Comparison of ENCODE assay signal across 12 cellular contexts in the genomic region with DNA sequence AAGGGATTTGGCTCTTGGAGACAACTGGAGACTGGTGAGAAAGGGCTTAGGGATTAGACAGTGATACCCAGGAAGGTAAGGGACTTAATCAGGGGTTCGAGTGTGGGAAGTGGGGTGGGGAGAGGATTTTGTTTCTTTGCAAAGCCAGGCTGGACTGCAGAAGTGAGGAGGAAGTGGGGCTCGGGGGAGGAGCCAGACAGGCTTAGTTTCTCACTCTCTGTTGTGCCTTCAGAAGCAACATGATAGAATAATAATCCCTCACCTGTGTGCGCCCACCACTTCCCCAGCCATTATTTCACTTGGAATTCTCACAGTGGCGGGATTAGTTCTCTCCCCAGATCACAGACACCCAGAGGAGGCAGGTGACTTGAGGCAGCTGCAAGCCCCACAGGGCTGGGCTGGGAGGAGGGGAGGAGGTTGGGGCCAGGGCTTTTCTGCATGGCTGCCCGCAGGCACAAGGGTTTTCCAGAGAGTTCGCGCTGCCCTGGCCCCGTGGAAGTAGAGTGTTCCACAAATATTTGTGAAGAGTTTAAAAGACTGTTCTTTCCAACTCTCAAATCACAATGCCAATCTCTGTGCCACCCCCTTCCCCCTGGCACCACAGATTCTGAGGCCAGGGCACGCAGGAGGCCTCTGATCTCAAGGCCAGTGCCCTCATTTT. TPM values are rescaled to one million over a fixed set of nuclear protein-coding genes. Genes with fewer than 3 reads are reported as not detected.
DNase-seq lines count a peak whose midpoint lies in the region; ATAC-seq, FAIRE-seq and TF ChIP-seq lines count a peak whose summit lies in the region.
"Had no signal": no experiment of that assay in that cellular context is flagged by ENCODE, and none has a peak within 500 bp of the region (broad histone marks: within the 10 kb centered on the region; RNA-seq: fewer than 3 reads in every experiment).

No MANE protein-coding gene starts in this region.

- H3K27me3 Mint-ChIP-seq in MCF 10A (ENCODE audit: insufficient read depth, unreplicated experiment) (no peaks in the 10 kb centered on the region), endothelial cell (ENCODE audit: unreplicated experiment) (peaks cover 12% of the 10 kb centered on the region)

- peaks cover 9% of the 10 kb centered on the region for H3K4me1 ChIP-seq in mammary epithelial cell (ENCODE audit: insufficient read depth, low read length)
- peaks cover 11 to 12% of the 10 kb centered on the region in 2 donors for H3K4me1 ChIP-seq in kidney (ENCODE audit: control insufficient read depth in 1 of 2, insufficient read depth in 1 of 2, low read depth in 1 of 2, low read length in 2 of 2)

- BruUV-seq in mammary epithelial cell (replicated peaks; lab: Mats Ljungman, UMichigan) = no TSS peak
- no TSS peak for BruUV-seq in MCF 10A (replicated peaks; lab: Mats Ljungman, UMichigan)

- intact Hi-C loops in mammary epithelial cell (cut with micrococcal nuclease) = no loop called here
- intact Hi-C loops in MCF 10A (cut with micrococcal nuclease) = no loop called here
- intact Hi-C loops in kidney (cut with DNase I) = no loop called here
- intact Hi-C loops in cardiac septum (cut with DNase I) = loop anchor here (5.0 kb wide), 1 partner anchor 90 kb away; no protein-coding TSS in a partner anchor

- no peak for ATAC-seq in esophagus mucosa
- no peak for ATAC-seq in GM19395 (IDR thresholded peaks at IDR 0.05; ENCODE audit: unreplicated experiment)
- ATAC-seq: body of pancreas had no signal

- no peaks in the 10 kb centered on the region for H3K27me3 ChIP-seq in mammary epithelial cell (ENCODE audit: insufficient read depth, low read length)
- H3K27me3 ChIP-seq: body of pancreas had no signal

- CTCF ChIA-PET in mammary epithelial cell (lab: Charles Lee; ENCODE audit: low non-redundant PET) (no interaction called here), MCF 10A (lab: Yijun Ruan, JAX) (interaction anchor here (0.9 to 6.3 kb wide), 11 partner anchors 12 to 363 kb away, joined by 3 to 83 read pairs (median 13); partner anchors contain the start of genes CASTOR1 and MTFP1)

- H3K27ac ChIP-seq in mammary epithelial cell (ENCODE audit: insufficient read depth, low read depth, low read length) (no peak overlapping the region), kidney (ENCODE audit: low read depth in 2 of 2, low read length in 2 of 2) (peak overlapping the region; percentile 56 to 78)
- H3K27ac ChIP-seq: body of pancreas, esophagus squamous epithelium had no signal

- WGBS in mammary epithelial cell (ENCODE audit: low coverage, missing lambda C conversion rate) = 53% methylated on average over 7 of the region's 9 CpGs

- no peaks in the 10 kb centered on the region for H3K9me3 Mint-ChIP-seq in MCF 10A (ENCODE audit: unreplicated experiment)
- no peaks in the 10 kb centered on the region for H3K9me3 Mint-ChIP-seq in endothelial cell (ENCODE audit: unreplicated experiment)
- H3K9me3 Mint-ChIP-seq: CD8-positive, alpha-beta memory T cell had no signal

- DNase-seq in mammary epithelial cell (no peak), MCF 10A (ENCODE audit: unreplicated experiment) (no peak), NCI-H82 treated with DMSO at 0.1 percent for 48 hours (lab: John Stamatoyannopoulos, UW; ENCODE audit: unreplicated experiment) (peak; percentile 92), kidney (peak; percentile 82), cardiac septum (ENCODE audit: low spot score) (no peak), endothelial cell (ENCODE audit: low spot score) (no peak)
- DNase-seq: body of pancreas, esophagus squamous epithelium, trophoblast cell had no signal

- dilution Hi-C loops in mammary epithelial cell (cut with HindIII; ENCODE audit: low sequenced_read_pairs) = loop anchor here (5.0 kb wide), 2 partner anchors 35 to 105 kb away; partner anchors contain the start of genes CASTOR1 and MTFP1

- H3K36me3 Mint-ChIP-seq in MCF 10A (ENCODE audit: insufficient read depth, unreplicated experiment) (no peaks in the 10 kb centered on the region), endothelial cell (ENCODE audit: low read depth, unreplicated experiment) (no peaks in the 10 kb centered on the region)
- H3K36me3 Mint-ChIP-seq: CD8-positive, alpha-beta memory T cell had no signal

- H3K27ac Mint-ChIP-seq in MCF 10A (ENCODE audit: low read depth, unreplicated experiment) = no peak overlapping the region
- H3K27ac Mint-ChIP-seq in endothelial cell (ENCODE audit: unreplicated experiment) = no peak overlapping the region

- H4K20me1 ChIP-seq in mammary epithelial cell (ENCODE audit: insufficient read depth, low read length) = no peaks in the 10 kb centered on the region

- no peak for FAIRE-seq in kidney (lab: Jason Lieb, UNC)

- H3K79me2 ChIP-seq in mammary epithelial cell (ENCODE audit: insufficient read depth, low read length) = peaks cover 23% of the 10 kb centered on the region

- H3K36me3 ChIP-seq in mammary epithelial cell (ENCODE audit: insufficient read depth, low read length) = no peaks in the 10 kb centered on the region
- H3K36me3 ChIP-seq in kidney (ENCODE audit: control insufficient read depth in 1 of 2, insufficient read depth in 2 of 2, low read length in 2 of 2) = no peaks in the 10 kb centered on the region
- H3K36me3 ChIP-seq: esophagus squamous epithelium had no signal

- peak overlapping the region; percentile 12 for H2AFZ ChIP-seq in mammary epithelial cell (ENCODE audit: low read depth, low read length)

- peaks cover 1% of the 10 kb centered on the region for H3K4me1 Mint-ChIP-seq in MCF 10A (ENCODE audit: insufficient read depth, unreplicated experiment)
- peaks cover 11% of the 10 kb centered on the region for H3K4me1 Mint-ChIP-seq in endothelial cell (ENCODE audit: unreplicated experiment)

- in situ Hi-C loops in mammary epithelial cell (cut with MboI; ENCODE audit: low sequenced_read_pairs in 2 of 2) = loop anchor here (5.0 to 25.0 kb wide), 4 partner anchors 35 to 280 kb away; partner anchors contain the start of genes CASTOR1 (in 1 of the 2), MTFP1 (in 1 of the 2) and SEC14L3 (in 1 of the 2)

- H3K4me2 ChIP-seq in mammary epithelial cell (ENCODE audit: insufficient read depth, low read depth, low read length) = no peak overlapping the region

- POLR2A ChIA-PET in MCF 10A (lab: Yijun Ruan, JAX) = interaction anchor here (0.6 to 16.9 kb wide), 3 partner anchors 19 to 955 kb away, joined by 4 to 532 read pairs (median 13); partner anchors contain the start of gene MTFP1

- TF ChIP-seq CTCF in mammary epithelial cell (conservative IDR thresholded peaks at IDR 0.05 in 1 of 2, IDR thresholded peaks at IDR 0.05 in 1 of 2; ENCODE audit: extremely low read depth in 1 of 2, insufficient read depth in 1 of 2, low read depth in 1 of 2, low read length in 2 of 2) (no peak), MCF 10A (IDR thresholded peaks at IDR 0.05; ENCODE audit: unreplicated experiment) (no peak), kidney (IDR thresholded peaks at IDR 0.05; ENCODE audit: borderline replicate concordance, extremely low read depth, insufficient read depth) (no peak), endothelial cell (IDR thresholded peaks at IDR 0.05; ENCODE audit: unreplicated experiment) (no peak)

- H3K9ac ChIP-seq in mammary epithelial cell (ENCODE audit: insufficient read depth, low read length) (no peak overlapping the region), kidney (ENCODE audit: low read length in 2 of 2) (peak overlapping the region in 1 of 2 donors; percentile 23)

- no peak overlapping the region for H3K4me3 ChIP-seq in mammary epithelial cell (replicated peaks in 1 of 3; ENCODE audit: insufficient read depth in 1 of 3, low read depth in 2 of 3, low read length in 3 of 3)
- H3K4me3 ChIP-seq in kidney (ENCODE audit: low read length in 2 of 2) = no peak overlapping the region
- H3K4me3 ChIP-seq: body of pancreas, esophagus squamous epithelium had no signal

- H3K9me3 ChIP-seq in mammary epithelial cell (replicated peaks; ENCODE audit: insufficient read depth, low read length) (no peaks in the 10 kb centered on the region), kidney (ENCODE audit: control insufficient read depth in 1 of 2, low read length in 2 of 2) (no peaks in the 10 kb centered on the region)
- H3K9me3 ChIP-seq: body of pancreas, esophagus squamous epithelium had no signal

- no peak overlapping the region for H3K4me3 Mint-ChIP-seq in MCF 10A (ENCODE audit: unreplicated experiment)
- no peak overlapping the region for H3K4me3 Mint-ChIP-seq in endothelial cell (ENCODE audit: unreplicated experiment)
- H3K4me3 Mint-ChIP-seq: CD8-positive, alpha-beta memory T cell had no signal

RNA-seq across cellular contexts. Expression of gene SEC14L2, which starts 4.0 kb away (rescaled TPM):
- total RNA-seq in mammary epithelial cell = 100 to 1,000 TPM; 171 to 266 TPM
- 168 TPM for polyA plus RNA-seq in mammary epithelial cell
- polyA minus RNA-seq in mammary epithelial cell = 208 TPM
- total RNA-seq in MCF 10A (2022) = 20.0 and 29.1 TPM in 2 replicates
- total RNA-seq in kidney = 13.5 TPM
- polyA plus RNA-seq in kidney (ENCODE audit: insufficient read depth, low read depth, low replicate concordance) = 17.3 TPM
- 19.9 TPM for total RNA-seq in esophagus mucosa
- total RNA-seq in cardiac septum = 1.3 TPM
- 3.9 TPM for total RNA-seq in endothelial cell (ENCODE audit: unreplicated experiment)

RNA-seq across cellular contexts. Expression of gene RNF215, which starts 5.6 kb away (rescaled TPM):
- total RNA-seq in mammary epithelial cell = 10 to 100 TPM; 21.6 to 22.0 TPM
- polyA plus RNA-seq in mammary epithelial cell = 5.0 TPM
- polyA minus RNA-seq in mammary epithelial cell = 46.1 TPM
- total RNA-seq in MCF 10A (2022) = 18.4 and 19.6 TPM in 2 replicates
- total RNA-seq in kidney = 19.7 TPM
- polyA plus RNA-seq in kidney (ENCODE audit: insufficient read depth, low read depth, low replicate concordance) = 15.9 TPM
- 4.8 TPM for total RNA-seq in esophagus mucosa
- 10.5 TPM for total RNA-seq in cardiac septum
- total RNA-seq in endothelial cell (ENCODE audit: unreplicated experiment) = 39.1 TPM

RNA-seq across cellular contexts. Expression of gene MTFP1, which starts 32.8 kb away (rescaled TPM):
- 1 to 10 TPM; 1.5 to 6.9 TPM for total RNA-seq in mammary epithelial cell
- polyA plus RNA-seq in mammary epithelial cell = 14.3 TPM
- polyA minus RNA-seq in mammary epithelial cell = not detected
- 23.2 and 31.6 TPM in 2 replicates for total RNA-seq in MCF 10A (2022)
- 8.1 TPM for total RNA-seq in kidney
- 82.6 TPM for polyA plus RNA-seq in kidney (ENCODE audit: insufficient read depth, low read depth, low replicate concordance)
- 14.1 TPM for total RNA-seq in esophagus mucosa
- 10.2 TPM for total RNA-seq in cardiac septum
- total RNA-seq in endothelial cell (ENCODE audit: unreplicated experiment) = 30.2 TPM

RNA-seq across cellular contexts. Expression of gene CCDC157, which starts 36.0 kb away (rescaled TPM):
- total RNA-seq in mammary epithelial cell (1 to 10 TPM; 1.9 to 3.2 TPM), MCF 10A (2022) (1.1 and 1.7 TPM in 2 replicates), kidney (5.1 TPM), esophagus mucosa (1.2 TPM), cardiac septum (0.78 TPM), endothelial cell (ENCODE audit: unreplicated experiment) (3.3 TPM)
- polyA plus RNA-seq in mammary epithelial cell (1.6 TPM), kidney (ENCODE audit: insufficient read depth, low read depth, low replicate concordance) (6.0 TPM)
- 1.9 TPM for polyA minus RNA-seq in mammary epithelial cell

RNA-seq across cellular contexts. Expression of gene SF3A1, which starts 36.1 kb away (rescaled TPM):
- total RNA-seq in mammary epithelial cell = 100 to 1,000 TPM in 1 of 2 donors, 10 to 100 TPM in 1; 45.0 to 163 TPM
- 45.2 TPM for polyA plus RNA-seq in mammary epithelial cell
- polyA minus RNA-seq in mammary epithelial cell = 645 TPM
- 167 and 193 TPM in 2 replicates for total RNA-seq in MCF 10A (2022)
- total RNA-seq in kidney = 179 TPM
- polyA plus RNA-seq in kidney (ENCODE audit: insufficient read depth, low read depth, low replicate concordance) = 23.7 TPM
- total RNA-seq in esophagus mucosa = 111 TPM
- 106 TPM for total RNA-seq in cardiac septum
- total RNA-seq in endothelial cell (ENCODE audit: unreplicated experiment) = 139 TPM

Comparison
In these comparisons a context has a peak if more than half of its experiments do, and no peak if none do; other contexts are left out.
1. DNase-seq: peak in NCI-H82 treated with DMSO at 0.1 percent for 48 hours (single experiment) and kidney (single experiment); none in mammary epithelial cell (single experiment), MCF 10A (single experiment), cardiac septum (single experiment) and endothelial cell (single experiment).